1 cellular context compared by ENCODE assay signal in the genomic region with DNA sequence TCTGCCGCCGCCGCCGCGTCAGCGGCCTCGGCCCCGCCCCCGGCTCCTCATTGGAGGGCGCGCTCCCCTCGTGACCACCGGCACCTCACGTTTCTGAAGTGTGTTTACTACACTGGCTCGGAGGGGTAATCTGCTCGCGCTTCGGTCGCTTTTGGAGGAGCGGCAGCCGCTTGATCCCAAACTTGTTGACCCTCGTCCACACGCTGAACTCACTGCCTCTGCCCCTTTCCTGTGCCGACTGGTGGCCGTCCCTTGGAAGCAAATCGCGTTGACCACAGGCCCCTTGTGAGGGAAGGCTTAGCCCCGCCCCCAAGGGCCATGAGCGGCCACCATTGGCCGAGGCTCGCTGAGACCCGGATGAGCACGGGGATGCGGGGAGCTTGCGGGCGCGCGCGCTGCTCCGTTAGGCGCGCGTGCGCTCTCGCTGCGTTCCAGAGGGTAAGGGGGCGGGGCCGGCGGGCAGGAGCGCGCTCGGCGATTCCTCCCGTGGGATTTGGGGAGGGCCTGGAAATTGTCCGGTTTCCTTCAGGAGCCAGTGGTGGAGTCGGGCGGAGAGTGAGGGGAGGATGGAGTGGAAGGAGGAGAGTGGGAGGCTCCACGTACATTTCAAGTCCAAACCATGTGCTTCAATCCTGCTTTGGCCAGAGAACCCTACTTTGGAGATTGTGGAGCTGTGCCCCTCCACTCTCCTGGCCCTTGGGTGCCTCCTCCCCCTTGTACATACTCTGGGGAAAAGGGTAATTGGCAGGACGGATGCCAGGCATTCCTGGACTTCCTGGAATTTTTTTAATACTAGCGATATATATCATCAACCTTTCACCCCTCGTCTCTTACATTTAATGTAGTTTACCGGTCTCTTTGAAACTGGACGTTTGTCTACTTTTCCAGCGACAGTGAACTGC.
TF ChIP-seq lines count a peak whose summit lies in the region.

TSS of gene CRY1 (minus strand) at position 3 of the 902 bp plus-strand sequence. CDS start 588 bp downstream, outside the sequence.

TF ChIP-seq in K562, 482 proteins besides CTCF, POLR2A, EP300 and RAD21 (continued from another document and continues in another):
- TF ChIP-seq, protein P1, sequence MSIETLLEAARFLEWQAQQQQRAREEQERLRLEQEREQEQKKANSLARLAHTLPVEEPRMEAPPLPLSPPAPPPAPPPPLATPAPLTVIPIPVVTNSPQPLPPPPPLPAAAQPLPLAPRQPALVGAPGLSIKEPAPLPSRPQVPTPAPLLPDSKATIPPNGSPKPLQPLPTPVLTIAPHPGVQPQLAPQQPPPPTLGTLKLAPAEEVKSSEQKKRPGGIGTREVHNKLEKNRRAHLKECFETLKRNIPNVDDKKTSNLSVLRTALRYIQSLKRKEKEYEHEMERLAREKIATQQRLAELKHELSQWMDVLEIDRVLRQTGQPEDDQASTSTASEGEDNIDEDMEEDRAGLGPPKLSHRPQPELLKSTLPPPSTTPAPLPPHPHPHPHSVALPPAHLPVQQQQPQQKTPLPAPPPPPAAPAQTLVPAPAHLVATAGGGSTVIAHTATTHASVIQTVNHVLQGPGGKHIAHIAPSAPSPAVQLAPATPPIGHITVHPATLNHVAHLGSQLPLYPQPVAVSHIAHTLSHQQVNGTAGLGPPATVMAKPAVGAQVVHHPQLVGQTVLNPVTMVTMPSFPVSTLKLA (conservative IDR thresholded peaks at IDR 0.05) = peak; percentile 100
- no peak for TF ChIP-seq HMG20B (CRISPR knock-in tag; IDR thresholded peaks at IDR 0.05)
- TF ChIP-seq MAFG (tag; conservative IDR thresholded peaks at IDR 0.05) = no peak
- TF ChIP-seq, protein P2, sequence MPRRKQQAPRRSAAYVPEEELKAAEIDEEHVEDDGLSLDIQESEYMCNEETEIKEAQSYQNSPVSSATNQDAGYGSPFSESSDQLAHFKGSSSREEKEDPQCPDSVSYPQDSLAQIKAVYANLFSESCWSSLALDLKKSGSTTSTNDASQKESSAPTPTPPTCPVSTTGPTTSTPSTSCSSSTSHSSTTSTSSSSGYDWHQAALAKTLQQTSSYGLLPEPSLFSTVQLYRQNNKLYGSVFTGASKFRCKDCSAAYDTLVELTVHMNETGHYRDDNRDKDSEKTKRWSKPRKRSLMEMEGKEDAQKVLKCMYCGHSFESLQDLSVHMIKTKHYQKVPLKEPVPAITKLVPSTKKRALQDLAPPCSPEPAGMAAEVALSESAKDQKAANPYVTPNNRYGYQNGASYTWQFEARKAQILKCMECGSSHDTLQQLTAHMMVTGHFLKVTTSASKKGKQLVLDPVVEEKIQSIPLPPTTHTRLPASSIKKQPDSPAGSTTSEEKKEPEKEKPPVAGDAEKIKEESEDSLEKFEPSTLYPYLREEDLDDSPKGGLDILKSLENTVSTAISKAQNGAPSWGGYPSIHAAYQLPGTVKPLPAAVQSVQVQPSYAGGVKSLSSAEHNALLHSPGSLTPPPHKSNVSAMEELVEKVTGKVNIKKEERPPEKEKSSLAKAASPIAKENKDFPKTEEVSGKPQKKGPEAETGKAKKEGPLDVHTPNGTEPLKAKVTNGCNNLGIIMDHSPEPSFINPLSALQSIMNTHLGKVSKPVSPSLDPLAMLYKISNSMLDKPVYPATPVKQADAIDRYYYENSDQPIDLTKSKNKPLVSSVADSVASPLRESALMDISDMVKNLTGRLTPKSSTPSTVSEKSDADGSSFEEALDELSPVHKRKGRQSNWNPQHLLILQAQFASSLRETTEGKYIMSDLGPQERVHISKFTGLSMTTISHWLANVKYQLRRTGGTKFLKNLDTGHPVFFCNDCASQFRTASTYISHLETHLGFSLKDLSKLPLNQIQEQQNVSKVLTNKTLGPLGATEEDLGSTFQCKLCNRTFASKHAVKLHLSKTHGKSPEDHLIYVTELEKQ (CRISPR knock-in tag; IDR thresholded peaks at IDR 0.05) = no peak
- TF ChIP-seq E2F4 (CRISPR knock-in tag; IDR thresholded peaks at IDR 0.05; ENCODE audit: low read depth) = 0 out of 2 replicates have a peak, but pooled peaks have one; percentile 33
- TF ChIP-seq, protein P3, sequence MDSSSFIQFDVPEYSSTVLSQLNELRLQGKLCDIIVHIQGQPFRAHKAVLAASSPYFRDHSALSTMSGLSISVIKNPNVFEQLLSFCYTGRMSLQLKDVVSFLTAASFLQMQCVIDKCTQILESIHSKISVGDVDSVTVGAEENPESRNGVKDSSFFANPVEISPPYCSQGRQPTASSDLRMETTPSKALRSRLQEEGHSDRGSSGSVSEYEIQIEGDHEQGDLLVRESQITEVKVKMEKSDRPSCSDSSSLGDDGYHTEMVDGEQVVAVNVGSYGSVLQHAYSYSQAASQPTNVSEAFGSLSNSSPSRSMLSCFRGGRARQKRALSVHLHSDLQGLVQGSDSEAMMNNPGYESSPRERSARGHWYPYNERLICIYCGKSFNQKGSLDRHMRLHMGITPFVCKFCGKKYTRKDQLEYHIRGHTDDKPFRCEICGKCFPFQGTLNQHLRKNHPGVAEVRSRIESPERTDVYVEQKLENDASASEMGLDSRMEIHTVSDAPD (CRISPR knock-in tag; IDR thresholded peaks at IDR 0.05) = no peak
- TF ChIP-seq POLR2B (IDR thresholded peaks at IDR 0.05; ENCODE audit: low read depth, partially characterized antibody) = peak; percentile 41
- TF ChIP-seq NFE2 (IDR thresholded peaks at IDR 0.05; ENCODE audit: low read depth) = no peak
- TF ChIP-seq ZNF282 (CRISPR knock-in tag; IDR thresholded peaks at IDR 0.05) = no peak
- TF ChIP-seq ZNF609 (CRISPR knock-in tag; IDR thresholded peaks at IDR 0.05; ENCODE audit: borderline replicate concordance) = no peak
- TF ChIP-seq SIN3B (IDR thresholded peaks at IDR 0.05; ENCODE audit: low read depth) = peak; percentile 56; the same call in 1 of the 2 replicates
- TF ChIP-seq, protein P4, sequence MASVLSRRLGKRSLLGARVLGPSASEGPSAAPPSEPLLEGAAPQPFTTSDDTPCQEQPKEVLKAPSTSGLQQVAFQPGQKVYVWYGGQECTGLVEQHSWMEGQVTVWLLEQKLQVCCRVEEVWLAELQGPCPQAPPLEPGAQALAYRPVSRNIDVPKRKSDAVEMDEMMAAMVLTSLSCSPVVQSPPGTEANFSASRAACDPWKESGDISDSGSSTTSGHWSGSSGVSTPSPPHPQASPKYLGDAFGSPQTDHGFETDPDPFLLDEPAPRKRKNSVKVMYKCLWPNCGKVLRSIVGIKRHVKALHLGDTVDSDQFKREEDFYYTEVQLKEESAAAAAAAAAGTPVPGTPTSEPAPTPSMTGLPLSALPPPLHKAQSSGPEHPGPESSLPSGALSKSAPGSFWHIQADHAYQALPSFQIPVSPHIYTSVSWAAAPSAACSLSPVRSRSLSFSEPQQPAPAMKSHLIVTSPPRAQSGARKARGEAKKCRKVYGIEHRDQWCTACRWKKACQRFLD (CRISPR knock-in tag; IDR thresholded peaks at IDR 0.05) = peak; percentile 77; the same call in 1 of the 2 replicates
- TF ChIP-seq PRDM10 (IDR thresholded peaks at IDR 0.05; ENCODE audit: partially characterized antibody) = peak; percentile 83
- no peak for TF ChIP-seq ZNF274 (IDR thresholded peaks at IDR 0.05; ENCODE audit: borderline replicate concordance, low read depth, low read length)
- no peak for TF ChIP-seq ZBTB7A (IDR thresholded peaks at IDR 0.05; ENCODE audit: borderline replicate concordance, control insufficient read depth, low read depth, low read length)
- no peak; a peak in 1 of 4 replicates for TF ChIP-seq NONO (IDR thresholded peaks at IDR 0.05; ENCODE audit: low read depth in 2 of 2, low read length in 1 of 2)
- TF ChIP-seq TEAD1 (CRISPR knock-in tag; IDR thresholded peaks at IDR 0.05) = no peak
- peak; percentile 29 for TF ChIP-seq PHF20 (IDR thresholded peaks at IDR 0.05; ENCODE audit: partially characterized antibody)
- TF ChIP-seq CTBP1 (IDR thresholded peaks at IDR 0.05; ENCODE audit: borderline replicate concordance) = peak; percentile 45; the same call in 1 of the 2 replicates
- no peak for TF ChIP-seq SMARCA5 (IDR thresholded peaks at IDR 0.05)
- peak; percentile 8 for TF ChIP-seq SAP30 (IDR thresholded peaks at IDR 0.05; ENCODE audit: borderline replicate concordance, insufficient read depth, low read depth, low read length, poor library complexity, severe bottlenecking)
- peak; percentile 100 for TF ChIP-seq CLOCK (CRISPR knock-in tag; IDR thresholded peaks at IDR 0.05; ENCODE audit: borderline replicate concordance)
- TF ChIP-seq FOXO4 (CRISPR knock-in tag; IDR thresholded peaks at IDR 0.05) = no peak
- no peak for TF ChIP-seq SREBF2 (CRISPR knock-in tag; IDR thresholded peaks at IDR 0.05)
- TF ChIP-seq EWSR1 (IDR thresholded peaks at IDR 0.05; ENCODE audit: borderline replicate concordance, low read depth, partially characterized antibody) = no peak
